Comparison of ENCODE assay signal across 8 cellular contexts in genomic region chr5:180816608-180817534, GRCh38. TPM values are rescaled to one million over a fixed set of nuclear protein-coding genes. Genes with fewer than 3 reads are reported as not detected.
DNase-seq lines count a peak whose midpoint lies in the region; ATAC-seq and TF ChIP-seq lines count a peak whose summit lies in the region.

No MANE protein-coding gene starts in this region.

- intact Hi-C loops in Caco-2 (cut with micrococcal nuclease; ENCODE audit: unreplicated experiment) (loop anchor here (10.0 kb wide), 1 partner anchor 368 kb away; no protein-coding TSS in a partner anchor), ascending aorta (cut with DNase I) (loop anchor here (10.0 kb wide), 1 partner anchor 1192 kb away; the partner anchor contains the start of gene HNRNPH1), mammary epithelial cell (cut with micrococcal nuclease) (no loop called here)

- no peaks in the 10 kb centered on the region for H4K20me1 ChIP-seq in mammary epithelial cell (ENCODE audit: insufficient read depth, low read length)

- peak in 1 of 2 experiments; percentile 38 for DNase-seq in Caco-2
- peak in 1 of 2 donors; percentile 61 for DNase-seq in ascending aorta (ENCODE audit: low spot score in 2 of 2)
- no peak for DNase-seq in mesothelial cell of epicardium (ENCODE audit: low spot score in 2 of 2, unreplicated experiment in 2 of 2)
- no peak for DNase-seq in NCI-H82 (lab: John Stamatoyannopoulos, UW)
- no peak for DNase-seq in MG63
- DNase-seq in mammary epithelial cell: no peak

- POLR2A ChIA-PET in Caco-2 (lab: Charles Lee): interaction anchor here (0.8 to 1.1 kb wide), 2 partner anchors 14 to 45 kb away, joined by 3 to 4 read pairs; partner anchors contain the start of gene ZFP62

- peak overlapping the region; percentile 69 for H3K27ac Mint-ChIP-seq in Caco-2 (ENCODE audit: unreplicated experiment)
- H3K27ac Mint-ChIP-seq in mesothelial cell of epicardium: peak overlapping the region; percentile 96

- H3K36me3 Mint-ChIP-seq in Caco-2 (ENCODE audit: insufficient read depth, unreplicated experiment) (no peaks in the 10 kb centered on the region), mesothelial cell of epicardium (no peaks in the 10 kb centered on the region)

- no peak overlapping the region for H3K4me3 ChIP-seq in Caco-2 (ENCODE audit: low read depth, low read length)
- H3K4me3 ChIP-seq in HUES48 (ENCODE audit: low read depth, low read length): no peak overlapping the region
- no peak overlapping the region for H3K4me3 ChIP-seq in ascending aorta
- H3K4me3 ChIP-seq in MG63: no peak overlapping the region
- H3K4me3 ChIP-seq in mammary epithelial cell (replicated peaks in 1 of 3; ENCODE audit: insufficient read depth in 1 of 3, low read depth in 2 of 3, low read length in 3 of 3): no peak overlapping the region

- BruUV-seq in Caco-2 (replicated peaks; lab: Mats Ljungman, UMichigan): no TSS peak
- BruUV-seq in mammary epithelial cell (replicated peaks; lab: Mats Ljungman, UMichigan): no TSS peak

- H3K27ac ChIP-seq in HUES48 (ENCODE audit: low read depth, low read length) (no peak overlapping the region), ascending aorta (peak overlapping the region; percentile 60 to 71), mammary epithelial cell (ENCODE audit: insufficient read depth, low read depth, low read length) (no peak overlapping the region)

- H3K36me3 ChIP-seq in Caco-2 (ENCODE audit: control insufficient read depth, insufficient read depth, low read length) (peaks cover 1% of the 10 kb centered on the region; the same call in 1 of the 2 replicates), HUES48 (ENCODE audit: control insufficient read depth, insufficient read depth, low read length) (no peaks in the 10 kb centered on the region), ascending aorta (no peaks in the 10 kb centered on the region), MG63 (no peaks in the 10 kb centered on the region), mammary epithelial cell (ENCODE audit: insufficient read depth, low read length) (no peaks in the 10 kb centered on the region)

- peaks cover 41% of the 10 kb centered on the region for H3K4me1 ChIP-seq in Caco-2
- H3K4me1 ChIP-seq in HUES48 (ENCODE audit: control insufficient read depth, insufficient read depth, low read length): peaks cover 13% of the 10 kb centered on the region
- peaks cover 0 to 25% of the 10 kb centered on the region in 2 donors for H3K4me1 ChIP-seq in ascending aorta
- peaks cover 4% of the 10 kb centered on the region for H3K4me1 ChIP-seq in mammary epithelial cell (ENCODE audit: insufficient read depth, low read length)

- H3K27me3 Mint-ChIP-seq in Caco-2 (ENCODE audit: insufficient read depth, unreplicated experiment) (no peaks in the 10 kb centered on the region), mesothelial cell of epicardium (ENCODE audit: low read depth) (no peaks in the 10 kb centered on the region)

- TF ChIP-seq CTCF in Caco-2 (IDR thresholded peaks at IDR 0.05; ENCODE audit: insufficient read depth in 1 of 2, low read depth in 1 of 2, low read length in 1 of 2, severe bottlenecking in 1 of 2, unreplicated experiment in 1 of 2) (no peak), ascending aorta (IDR thresholded peaks at IDR 0.05) (no peak), mesothelial cell of epicardium (IDR thresholded peaks at IDR 0.05; ENCODE audit: unreplicated experiment) (no peak), mammary epithelial cell (conservative IDR thresholded peaks at IDR 0.05 in 1 of 2, IDR thresholded peaks at IDR 0.05 in 1 of 2; ENCODE audit: extremely low read depth in 1 of 2, insufficient read depth in 1 of 2, low read depth in 1 of 2, low read length in 2 of 2) (no peak)

- H3K79me2 ChIP-seq in mammary epithelial cell (ENCODE audit: insufficient read depth, low read length): no peaks in the 10 kb centered on the region

- in situ Hi-C loops in mammary epithelial cell (cut with MboI; ENCODE audit: low sequenced_read_pairs in 2 of 2): no loop called here

- peak overlapping the region; percentile 39 for H3K4me3 Mint-ChIP-seq in Caco-2 (ENCODE audit: unreplicated experiment)
- H3K4me3 Mint-ChIP-seq in mesothelial cell of epicardium: peak overlapping the region; percentile 7

- H3K4me1 Mint-ChIP-seq in Caco-2 (ENCODE audit: low read depth, unreplicated experiment) (peaks cover 39% of the 10 kb centered on the region), mesothelial cell of epicardium (peaks cover 52% of the 10 kb centered on the region)

- H3K9me3 ChIP-seq in Caco-2: no peaks in the 10 kb centered on the region
- H3K9me3 ChIP-seq in HUES48 (ENCODE audit: control insufficient read depth, insufficient read depth, low read length): no peaks in the 10 kb centered on the region
- H3K9me3 ChIP-seq in ascending aorta: no peaks in the 10 kb centered on the region
- no peaks in the 10 kb centered on the region for H3K9me3 ChIP-seq in MG63
- H3K9me3 ChIP-seq in mammary epithelial cell (replicated peaks; ENCODE audit: insufficient read depth, low read length): no peaks in the 10 kb centered on the region

- no peak overlapping the region for H2AFZ ChIP-seq in mammary epithelial cell (ENCODE audit: low read depth, low read length)

- no peak overlapping the region for H3K4me2 ChIP-seq in mammary epithelial cell (ENCODE audit: insufficient read depth, low read depth, low read length)

- CTCF ChIA-PET in Caco-2 (lab: Charles Lee): interaction anchor here (0.7 kb wide), 1 partner anchor 207 kb away, joined by 3 read pairs; no protein-coding TSS in a partner anchor
- CTCF ChIA-PET in mammary epithelial cell (lab: Charles Lee; ENCODE audit: low non-redundant PET): no interaction called here

- H3K9ac ChIP-seq in HUES48 (ENCODE audit: low read depth, low read length) (0 out of 2 replicates have a peak overlapping the region, but pooled peaks have one; percentile 12), mammary epithelial cell (ENCODE audit: insufficient read depth, low read length) (no peak overlapping the region)

- no peaks in the 10 kb centered on the region for H3K9me3 Mint-ChIP-seq in Caco-2 (ENCODE audit: unreplicated experiment)
- no peaks in the 10 kb centered on the region for H3K9me3 Mint-ChIP-seq in mesothelial cell of epicardium

- WGBS in mammary epithelial cell (ENCODE audit: low coverage, missing lambda C conversion rate): 83% methylated on average over 11 of the region's 13 CpGs

- H3K27me3 ChIP-seq in Caco-2 (replicated peaks; ENCODE audit: control insufficient read depth, insufficient read depth, low read length) (no peaks in the 10 kb centered on the region), HUES48 (ENCODE audit: control insufficient read depth, insufficient read depth, low read length) (no peaks in the 10 kb centered on the region), ascending aorta (no peaks in the 10 kb centered on the region), MG63 (no peaks in the 10 kb centered on the region), mammary epithelial cell (ENCODE audit: insufficient read depth, low read length) (no peaks in the 10 kb centered on the region)

- ATAC-seq in GM19463 (IDR thresholded peaks at IDR 0.05; ENCODE audit: unreplicated experiment): no peak

- dilution Hi-C loops in mammary epithelial cell (cut with HindIII; ENCODE audit: low sequenced_read_pairs): no loop called here

RNA-seq across cellular contexts. Expression of gene MGAT1, which starts 14.3 kb away (rescaled TPM):
- total RNA-seq in Caco-2 (2022) (80.1 and 82.5 TPM in 2 replicates), ascending aorta (257 TPM), mesothelial cell of epicardium (91.4 to 93.8 TPM (median 92.3 TPM) in 3 replicates), mammary epithelial cell (100 to 1,000 TPM in 1 of 2 donors, 10 to 100 TPM in 1; 91.4 to 177 TPM)
- 186 and 189 TPM in 2 replicates for total RNA-seq in MG63 (2014; rRNA removed; shearing (Covaris generic); ENCODE audit: low replicate concordance)
- polyA plus RNA-seq in mammary epithelial cell: 134 TPM
- polyA minus RNA-seq in mammary epithelial cell: 122 TPM

RNA-seq across cellular contexts. Expression of gene ZFP62, which starts 44.2 kb away (rescaled TPM):
- total RNA-seq in Caco-2 (2022): 34.4 and 35.9 TPM in 2 replicates
- total RNA-seq in ascending aorta: 1.8 TPM
- 48.4 to 49.8 TPM (median 48.9 TPM) in 3 replicates for total RNA-seq in mesothelial cell of epicardium
- 23.6 and 52.7 TPM in 2 replicates for total RNA-seq in MG63 (2014; rRNA removed; shearing (Covaris generic); ENCODE audit: low replicate concordance)
- 10 to 100 TPM; 17.2 to 17.5 TPM for total RNA-seq in mammary epithelial cell
- 6.7 TPM for polyA plus RNA-seq in mammary epithelial cell
- 40.5 TPM for polyA minus RNA-seq in mammary epithelial cell

Comparison
In these comparisons a context has a peak if more than half of its experiments do, and no peak if none do; other contexts are left out.
1. H3K27ac ChIP-seq: peak in ascending aorta (2 of 2); none in HUES48 (single experiment) and mammary epithelial cell (single experiment).